In the genomic region with DNA sequence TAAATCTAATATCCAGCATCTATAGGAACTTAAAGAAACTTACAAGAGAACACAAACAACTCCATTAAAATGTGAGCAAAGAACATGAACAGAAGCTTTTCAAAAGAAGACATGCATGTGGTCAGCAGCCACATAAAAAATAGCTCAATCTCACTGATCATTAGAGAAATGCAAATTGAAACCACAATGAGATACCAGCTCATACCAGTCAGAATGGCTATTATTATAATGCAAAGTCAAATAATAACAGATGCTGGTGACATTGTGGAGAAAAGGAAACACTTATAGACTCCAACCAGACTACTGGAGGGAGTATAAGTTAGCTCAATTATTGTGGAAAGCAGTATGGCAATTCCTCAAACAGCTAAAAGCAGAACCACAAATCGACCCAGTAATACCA, we compare ENCODE assay signal across 21 cellular contexts.
A peak's percentile ranks its signal among the peaks of the same experiment; 100 is the strongest.
DNase-seq lines count a peak whose midpoint lies in the region; ATAC-seq, FAIRE-seq and TF ChIP-seq lines count a peak whose summit lies in the region.
"Had no signal": no experiment of that assay in that cellular context is flagged by ENCODE, and none has a peak within 500 bp of the region (broad histone marks: within the 10 kb centered on the region; RNA-seq: fewer than 3 reads in every experiment).

No MANE protein-coding gene starts in this region.

- peak; percentile 71 for ATAC-seq in GM18508 (IDR thresholded peaks at IDR 0.05; ENCODE audit: insufficient read depth, unreplicated experiment)
- peak; percentile 43 for ATAC-seq in GM18907 (IDR thresholded peaks at IDR 0.05; ENCODE audit: unreplicated experiment)
- peak; percentile 46 for ATAC-seq in HG02973 (IDR thresholded peaks at IDR 0.05; ENCODE audit: unreplicated experiment)
- ATAC-seq: A549, GM23338 had no signal

- no peak for DNase-seq in H54 (ENCODE audit: insufficient read length, low spot score)
- no peak for DNase-seq in EL
- no peak for DNase-seq in NCI-H2171 treated with DMSO at 0.1 percent for 48 hours (lab: John Stamatoyannopoulos, UW)
- DNase-seq in cerebellum (ENCODE audit: low spot score): no peak
- DNase-seq: 8988T; ACHN; AML-193; BE2C; CD4-positive, alpha-beta T cell; CD8-positive, alpha-beta memory T cell; DMS 273 treated with DMSO at 0.1 percent for 48 hours; DMS53; DMS79 treated with DMSO at 0.1 percent for 48 hours; HFFc6 had no signal

- TF ChIP-seq POLR2A in H54 (IDR thresholded peaks at IDR 0.05; ENCODE audit: low read depth, low read length): no peak

- FAIRE-seq in H54 (lab: Jason Lieb, UNC): no peak
- FAIRE-seq: A549, D721Med, GM18507 had no signal
